Comparison of ENCODE assay signal across 8 cellular contexts in the genomic region with DNA sequence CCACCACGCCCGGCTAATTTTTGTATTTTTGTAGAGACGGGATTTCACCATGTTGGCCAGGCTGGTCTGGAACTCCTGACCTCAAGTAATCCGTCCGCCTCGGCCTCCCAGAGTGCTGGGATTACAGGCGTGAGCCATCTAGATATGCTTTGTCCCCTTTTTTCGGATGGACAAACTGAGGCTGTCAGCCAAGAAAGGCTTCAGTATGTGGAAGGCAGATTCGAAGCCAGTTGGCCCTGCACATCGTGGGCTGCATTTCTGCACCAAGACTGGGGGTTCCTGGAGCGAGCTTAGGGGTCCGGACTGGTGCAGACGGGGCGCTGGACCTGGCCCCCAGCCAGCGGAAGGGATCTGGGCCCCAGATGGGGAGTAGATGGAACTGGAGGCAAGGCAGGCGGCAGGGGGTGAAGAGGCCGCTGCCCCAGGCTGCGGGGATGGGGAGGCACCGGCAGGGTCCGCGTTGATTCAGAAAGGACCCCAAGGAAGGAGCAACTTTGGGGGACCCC. TPM values are rescaled to one million over a fixed set of nuclear protein-coding genes. Genes with fewer than 3 reads are reported as not detected.
DNase-seq lines count a peak whose midpoint lies in the region; ATAC-seq, FAIRE-seq and TF ChIP-seq lines count a peak whose summit lies in the region.

No MANE protein-coding gene starts in this region.

- no peaks in the 10 kb centered on the region for H3K9me3 ChIP-seq in kidney (ENCODE audit: control insufficient read depth in 1 of 2, low read length in 2 of 2)
- H3K9me3 ChIP-seq in thyroid gland: no peaks in the 10 kb centered on the region

- no peak for TF ChIP-seq POLR2A in thyroid gland (IDR thresholded peaks at IDR 0.05)

- WGBS in thyroid gland, 2 donors: 46 to 66% methylated on average over 13 to 17 of the region's 21 CpGs

- H3K4me3 ChIP-seq in kidney (ENCODE audit: low read length in 2 of 2): peak overlapping the region in 1 of 2 donors; percentile 82
- peak overlapping the region in 1 of 3 donors; percentile 54 for H3K4me3 ChIP-seq in thyroid gland (replicated peaks in 1 of 3)

- H3K27ac ChIP-seq in kidney (ENCODE audit: low read depth in 2 of 2, low read length in 2 of 2): peak overlapping the region; percentile 98 to 100
- H3K27ac ChIP-seq in thyroid gland: peak overlapping the region; percentile 95 to 99 (median 96)

- peak overlapping the region; percentile 61 for H3K27ac Mint-ChIP-seq in activated T-cell treated with anti-CD3 and anti-CD28 coated beads, Interleukin-2, amount 50 U/mL, for 72 hours
- peak overlapping the region; percentile 93 for H3K27ac Mint-ChIP-seq in activated CD8-positive, alpha-beta T cell treated with anti-CD3 and anti-CD28 coated beads, Interleukin-2, amount 10 ng/mL, durations not matched to agents 7 days and 5 days

- H3K36me3 ChIP-seq in kidney (ENCODE audit: control insufficient read depth in 1 of 2, insufficient read depth in 2 of 2, low read length in 2 of 2) (no peaks in the 10 kb centered on the region), thyroid gland (no peaks in the 10 kb centered on the region)

- H3K27me3 Mint-ChIP-seq in activated T-cell treated with anti-CD3 and anti-CD28 coated beads, Interleukin-2, amount 50 U/mL, for 72 hours (ENCODE audit: low read depth): no peaks in the 10 kb centered on the region
- H3K27me3 Mint-ChIP-seq in activated CD8-positive, alpha-beta T cell treated with anti-CD3 and anti-CD28 coated beads, Interleukin-2, amount 10 ng/mL, durations not matched to agents 7 days and 5 days (ENCODE audit: low read depth): no peaks in the 10 kb centered on the region

- ATAC-seq in activated T-cell treated with anti-CD3 and anti-CD28 coated beads, Interleukin-2, amount 50 U/mL, for 72 hours (replicated peaks in 1 of 2): no peak
- ATAC-seq in activated CD8-positive, alpha-beta T cell treated with anti-CD3 and anti-CD28 coated beads, Interleukin-2, amount 10 ng/mL, durations not matched to agents 7 days and 5 days: peak; percentile 1
- ATAC-seq in HG03175 (IDR thresholded peaks at IDR 0.05; ENCODE audit: unreplicated experiment): no peak

- no peak for DNase-seq in activated T-cell treated with anti-CD3 and anti-CD28 coated beads, Interleukin-2, amount 50 U/mL, for 72 hours
- DNase-seq in activated T-cell treated with anti-CD3 and anti-CD28 coated beads, Interleukin-2, amount 50 U/mL, for 1 hour: no peak
- peak; percentile 60 for DNase-seq in activated CD8-positive, alpha-beta T cell treated with anti-CD3 and anti-CD28 coated beads, Interleukin-2, amount 10 ng/mL, durations not matched to agents 7 days and 5 days
- DNase-seq in kidney (no peak), thyroid gland (no peak), NCI-H446 (lab: John Stamatoyannopoulos, UW) (no peak), AML-193 (lab: John Stamatoyannopoulos, UW) (no peak)

- CTCF ChIA-PET in activated CD8-positive, alpha-beta T cell treated with anti-CD3 and anti-CD28 coated beads, Interleukin-2, amount 10 ng/mL, durations not matched to agents 7 days and 5 days (lab: Charles Lee): interaction anchor here (1.0 to 6.6 kb wide), 4 partner anchors 11 to 37 kb away, joined by 3 to 159 read pairs (median 42); a partner anchor contains a TSS

- POLR2A ChIA-PET in activated CD8-positive, alpha-beta T cell treated with anti-CD3 and anti-CD28 coated beads, Interleukin-2, amount 10 ng/mL, durations not matched to agents 7 days and 5 days (lab: Charles Lee): interaction anchor here (1.0 to 6.9 kb wide), 4 partner anchors 11 to 30 kb away, joined by 4 to 520 read pairs (median 110); a partner anchor contains a TSS

- H3K27me3 ChIP-seq in thyroid gland: no peaks in the 10 kb centered on the region

- intact Hi-C loops in kidney (cut with DNase I) (no loop called here), thyroid gland (cut with DNase I) (no loop called here)

- H3K4me1 ChIP-seq in kidney (ENCODE audit: control insufficient read depth in 1 of 2, insufficient read depth in 1 of 2, low read depth in 1 of 2, low read length in 2 of 2) (peaks cover 8 to 9% of the 10 kb centered on the region in 2 donors), thyroid gland (peaks cover 18 to 20% of the 10 kb centered on the region in 2 donors)

- H3K9ac ChIP-seq in kidney (ENCODE audit: low read length in 2 of 2): peak overlapping the region in 1 of 2 donors; percentile 65

- peaks cover 2 to 3% of the 10 kb centered on the region in 2 donors for H3K9me3 Mint-ChIP-seq in activated T-cell treated with anti-CD3 and anti-CD28 coated beads, Interleukin-2, amount 50 U/mL, for 72 hours
- H3K9me3 Mint-ChIP-seq in activated CD8-positive, alpha-beta T cell treated with anti-CD3 and anti-CD28 coated beads, Interleukin-2, amount 10 ng/mL, durations not matched to agents 7 days and 5 days (ENCODE audit: insufficient read depth): no peaks in the 10 kb centered on the region

- FAIRE-seq in kidney (lab: Jason Lieb, UNC): no peak

- peak overlapping the region; percentile 65 to 88 for H3K4me3 Mint-ChIP-seq in activated T-cell treated with anti-CD3 and anti-CD28 coated beads, Interleukin-2, amount 50 U/mL, for 72 hours
- H3K4me3 Mint-ChIP-seq in activated CD8-positive, alpha-beta T cell treated with anti-CD3 and anti-CD28 coated beads, Interleukin-2, amount 10 ng/mL, durations not matched to agents 7 days and 5 days: peak overlapping the region; percentile 89

- H3K4me1 Mint-ChIP-seq in activated T-cell treated with anti-CD3 and anti-CD28 coated beads, Interleukin-2, amount 50 U/mL, for 72 hours (ENCODE audit: low read depth): peaks cover 75% of the 10 kb centered on the region
- peaks cover 73% of the 10 kb centered on the region for H3K4me1 Mint-ChIP-seq in activated CD8-positive, alpha-beta T cell treated with anti-CD3 and anti-CD28 coated beads, Interleukin-2, amount 10 ng/mL, durations not matched to agents 7 days and 5 days (ENCODE audit: low read depth)

- TF ChIP-seq CTCF in kidney (IDR thresholded peaks at IDR 0.05; ENCODE audit: borderline replicate concordance, extremely low read depth, insufficient read depth) (no peak), thyroid gland (IDR thresholded peaks at IDR 0.05) (no peak)

- H3K36me3 Mint-ChIP-seq in activated T-cell treated with anti-CD3 and anti-CD28 coated beads, Interleukin-2, amount 50 U/mL, for 72 hours (ENCODE audit: insufficient read depth in 2 of 2): peaks cover 8 to 10% of the 10 kb centered on the region in 2 donors
- peaks cover 18% of the 10 kb centered on the region for H3K36me3 Mint-ChIP-seq in activated CD8-positive, alpha-beta T cell treated with anti-CD3 and anti-CD28 coated beads, Interleukin-2, amount 10 ng/mL, durations not matched to agents 7 days and 5 days (ENCODE audit: low read depth)

RNA-seq across cellular contexts. Expression of a gene that starts 9.7 kb away (rescaled TPM):
- 100 to 1,000 TPM; 197 to 235 TPM for total RNA-seq in activated T-cell treated with anti-CD3 and anti-CD28 coated beads, Interleukin-2, amount 50 U/mL, for 72 hours
- 100 to 1,000 TPM; 462 to 469 TPM for total RNA-seq in activated CD8-positive, alpha-beta T cell treated with anti-CD3 and anti-CD28 coated beads, Interleukin-2, amount 10 ng/mL, durations not matched to agents 7 days and 5 days
- total RNA-seq in kidney (181 TPM), thyroid gland (100 to 1,000 TPM; 193 to 394 (median 316) TPM)
- 117 TPM for polyA plus RNA-seq in kidney (ENCODE audit: insufficient read depth, low read depth, low replicate concordance)

RNA-seq across cellular contexts. Expression of a gene that starts 16.8 kb away (rescaled TPM):
- total RNA-seq in activated T-cell treated with anti-CD3 and anti-CD28 coated beads, Interleukin-2, amount 50 U/mL, for 72 hours: 1 to 10 TPM; 2.2 to 2.8 TPM
- total RNA-seq in activated CD8-positive, alpha-beta T cell treated with anti-CD3 and anti-CD28 coated beads, Interleukin-2, amount 10 ng/mL, durations not matched to agents 7 days and 5 days: 1 to 10 TPM; 3.7 to 4.2 TPM
- total RNA-seq in kidney (6.3 TPM), thyroid gland (10 to 100 TPM in 1 of 4 donors, 1 to 10 TPM in 3; 5.7 to 17.0 (median 8.9) TPM)
- polyA plus RNA-seq in kidney (ENCODE audit: insufficient read depth, low read depth, low replicate concordance): 0.82 TPM

RNA-seq across cellular contexts. Expression of a gene that starts 31.8 kb away (rescaled TPM):
- total RNA-seq in activated T-cell treated with anti-CD3 and anti-CD28 coated beads, Interleukin-2, amount 50 U/mL, for 72 hours: 100 to 1,000 TPM; 178 to 250 TPM
- 100 to 1,000 TPM; 199 to 215 TPM for total RNA-seq in activated CD8-positive, alpha-beta T cell treated with anti-CD3 and anti-CD28 coated beads, Interleukin-2, amount 10 ng/mL, durations not matched to agents 7 days and 5 days
- total RNA-seq in kidney (87.7 TPM), thyroid gland (100 to 1,000 TPM in 2 of 4 donors, 10 to 100 TPM in 2; 55.2 to 203 (median 140) TPM)
- 245 TPM for polyA plus RNA-seq in kidney (ENCODE audit: insufficient read depth, low read depth, low replicate concordance)

RNA-seq across cellular contexts. Expression of a gene that starts 49.3 kb away (rescaled TPM):
- 10 to 100 TPM; 55.5 to 58.0 TPM for total RNA-seq in activated T-cell treated with anti-CD3 and anti-CD28 coated beads, Interleukin-2, amount 50 U/mL, for 72 hours
- total RNA-seq in activated CD8-positive, alpha-beta T cell treated with anti-CD3 and anti-CD28 coated beads, Interleukin-2, amount 10 ng/mL, durations not matched to agents 7 days and 5 days: 10 to 100 TPM; 30.1 to 34.5 TPM
- total RNA-seq in kidney (54.5 TPM), thyroid gland (10 to 100 TPM; 23.5 to 44.0 (median 27.9) TPM)
- 76.1 TPM for polyA plus RNA-seq in kidney (ENCODE audit: insufficient read depth, low read depth, low replicate concordance)
